ENCODE assay signal across 13 cellular contexts in genomic region chr1:185645686-185646085, GRCh38.
DNase-seq lines count a peak whose midpoint lies in the region; ATAC-seq and TF ChIP-seq lines count a peak whose summit lies in the region.
"Had no signal": no experiment of that assay in that cellular context is flagged by ENCODE, and none has a peak within 500 bp of the region (broad histone marks: within the 10 kb centered on the region; RNA-seq: fewer than 3 reads in every experiment).

No MANE protein-coding gene starts in this region.

- H3K9me3 Mint-ChIP-seq in CD4-positive, alpha-beta memory T cell, result peaks cover 0 to 9% (median 7%) of the 10 kb centered on the region in 8 donors
- peaks cover 8% of the 10 kb centered on the region for H3K9me3 Mint-ChIP-seq in activated CD4-positive, alpha-beta T cell treated with anti-CD3 and anti-CD28 coated beads for 36 hours (ENCODE audit: low read depth)
- H3K9me3 Mint-ChIP-seq: natural killer cell had no signal

- TF ChIP-seq CTCF in heart left ventricle (IDR thresholded peaks at IDR 0.05) (no peak), right lobe of liver (IDR thresholded peaks at IDR 0.05) (no peak)

- H3K9me3 ChIP-seq in heart left ventricle, result peaks cover 0 to 22% (median 4%) of the 10 kb centered on the region in 12 donors
- H3K9me3 ChIP-seq in right lobe of liver, result no peaks in the 10 kb centered on the region
- no peaks in the 10 kb centered on the region for H3K9me3 ChIP-seq in CD4-positive, alpha-beta memory T cell (ENCODE audit: control insufficient read depth in 1 of 2, low read length in 2 of 2)

- intact Hi-C loops in heart left ventricle (cut with DNase I), result no loop called here
- intact Hi-C loops in left ventricle myocardium superior (cut with micrococcal nuclease), result loop anchor here (5.0 kb wide), 1 partner anchor 48 kb away; no protein-coding TSS in a partner anchor
- intact Hi-C loops in right lobe of liver (cut with DNase I), result no loop called here
- intact Hi-C loops in CD4-positive, alpha-beta memory T cell (cut with micrococcal nuclease), result no loop called here
- intact Hi-C loops in activated CD4-positive, alpha-beta T cell treated with anti-CD3 and anti-CD28 coated beads for 36 hours (cut with DNase I, micrococcal nuclease), result no loop called here

- H3K4me1 ChIP-seq in heart left ventricle (peaks cover 0 to 29% (median 19%) of the 10 kb centered on the region in 12 donors), right lobe of liver (peaks cover 0 to 19% (median 7%) of the 10 kb centered on the region in 4 donors)
- H3K4me1 ChIP-seq in CD4-positive, alpha-beta memory T cell (ENCODE audit: insufficient read depth, low read length), result peaks cover 23% of the 10 kb centered on the region

- H3K36me3 ChIP-seq in heart left ventricle (no peaks in the 10 kb centered on the region), right lobe of liver (no peaks in the 10 kb centered on the region)
- H3K36me3 ChIP-seq in CD4-positive, alpha-beta memory T cell (ENCODE audit: insufficient read depth, low read length), result no peaks in the 10 kb centered on the region

- H3K27ac ChIP-seq in heart left ventricle (peak overlapping the region; percentile 28 to 78 (median 62)), right lobe of liver (peak overlapping the region in 2 of 3 donors; percentile 47 to 62)
- no peak overlapping the region for H3K27ac ChIP-seq in CD4-positive, alpha-beta memory T cell (ENCODE audit: low read depth, low read length)

- POLR2A ChIA-PET in CD4-positive, alpha-beta memory T cell (lab: Charles Lee; ENCODE audit: partially characterized antibody), result interaction anchor here (1.5 kb wide), 1 partner anchor 25 kb away, joined by 3 read pairs; no protein-coding TSS in a partner anchor
- POLR2A ChIA-PET in activated CD4-positive, alpha-beta T cell treated with anti-CD3 and anti-CD28 coated beads for 36 hours (lab: Charles Lee), result no interaction called here

- H3K27me3 Mint-ChIP-seq in CD4-positive, alpha-beta memory T cell, result no peaks in the 10 kb centered on the region
- H3K27me3 Mint-ChIP-seq in activated CD4-positive, alpha-beta T cell treated with anti-CD3 and anti-CD28 coated beads for 36 hours, result no peaks in the 10 kb centered on the region

- CTCF ChIA-PET in CD4-positive, alpha-beta memory T cell (lab: Charles Lee; ENCODE audit: partially characterized antibody), result interaction anchor here (0.9 to 3.3 kb wide), 5 partner anchors 10 to 328 kb away, joined by 3 to 13 read pairs (median 5); partner anchors contain the start of gene IVNS1ABP
- CTCF ChIA-PET in activated CD4-positive, alpha-beta T cell treated with anti-CD3 and anti-CD28 coated beads for 36 hours (lab: Charles Lee), result interaction anchor here (0.5 to 1.8 kb wide), 4 partner anchors 11 to 91 kb away, joined by 3 to 4 read pairs (median 3); no protein-coding TSS in a partner anchor

- DNase-seq in heart left ventricle, result no peak
- no peak for DNase-seq in left ventricle myocardium superior
- peak; percentile 47 for DNase-seq in astrocyte of the hippocampus (ENCODE audit: low read depth, low spot score)
- no peak for DNase-seq in right lobe of liver
- DNase-seq in CD4-positive, alpha-beta memory T cell, result no peak
- no peak for DNase-seq in NCI-H2107 (lab: John Stamatoyannopoulos, UW)
- no peak for DNase-seq in retina
- DNase-seq in activated CD4-positive, alpha-beta T cell treated with anti-CD3 and anti-CD28 coated beads for 36 hours, result no peak
- DNase-seq: activated CD4-positive, alpha-beta T cell treated with anti-CD3 and anti-CD28 coated beads for 1 hour; activated naive CD4-positive, alpha-beta T cell treated with anti-CD3 and anti-CD28 coated beads for 36 hours; effector CD8-positive, alpha-beta T cell; KBM-7; natural killer cell had no signal

- H3K27me3 ChIP-seq in heart left ventricle, result no peaks in the 10 kb centered on the region
- no peaks in the 10 kb centered on the region for H3K27me3 ChIP-seq in right lobe of liver
- no peaks in the 10 kb centered on the region for H3K27me3 ChIP-seq in CD4-positive, alpha-beta memory T cell (ENCODE audit: insufficient read depth, low read length)

- no peak for TF ChIP-seq POLR2A in heart left ventricle (IDR thresholded peaks at IDR 0.05)
- TF ChIP-seq POLR2A in right lobe of liver (IDR thresholded peaks at IDR 0.05), result no peak

- H3K4me3 Mint-ChIP-seq in CD4-positive, alpha-beta memory T cell, result no peak overlapping the region
- H3K4me3 Mint-ChIP-seq in activated CD4-positive, alpha-beta T cell treated with anti-CD3 and anti-CD28 coated beads for 36 hours, result no peak overlapping the region
- H3K4me3 Mint-ChIP-seq: activated naive CD4-positive, alpha-beta T cell treated with anti-CD3 and anti-CD28 coated beads for 36 hours; natural killer cell had no signal

- WGBS in heart left ventricle, 4 donors, result 47 to 72% (median 67%) methylated on average over 1 of the region's 1 CpG
- 26% methylated on average over 1 of the region's 1 CpG for WGBS in right lobe of liver (ENCODE audit: insufficient coverage, low coverage, low lambda C conversion rate, missing lambda C conversion rate)

- H3K4me1 Mint-ChIP-seq in CD4-positive, alpha-beta memory T cell, result peaks cover 20 to 42% (median 24%) of the 10 kb centered on the region in 4 donors
- H3K4me1 Mint-ChIP-seq in activated CD4-positive, alpha-beta T cell treated with anti-CD3 and anti-CD28 coated beads for 36 hours, result peaks cover 35% of the 10 kb centered on the region

- H3K4me3 ChIP-seq in heart left ventricle, result no peak overlapping the region
- no peak overlapping the region for H3K4me3 ChIP-seq in right lobe of liver
- no peak overlapping the region for H3K4me3 ChIP-seq in CD4-positive, alpha-beta memory T cell (ENCODE audit: low read length in 2 of 2)

- peaks cover 0 to 2% of the 10 kb centered on the region in 2 donors for H3K36me3 Mint-ChIP-seq in CD4-positive, alpha-beta memory T cell
- no peaks in the 10 kb centered on the region for H3K36me3 Mint-ChIP-seq in activated CD4-positive, alpha-beta T cell treated with anti-CD3 and anti-CD28 coated beads for 36 hours (ENCODE audit: low read depth)

- H3K27ac Mint-ChIP-seq in CD4-positive, alpha-beta memory T cell, result no peak overlapping the region
- H3K27ac Mint-ChIP-seq in activated CD4-positive, alpha-beta T cell treated with anti-CD3 and anti-CD28 coated beads for 36 hours, result no peak overlapping the region
- H3K27ac Mint-ChIP-seq: activated naive CD4-positive, alpha-beta T cell treated with anti-CD3 and anti-CD28 coated beads for 36 hours; natural killer cell had no signal

- ATAC-seq in heart left ventricle (peak in 3 of 4 donors; percentile 11 to 32 (median 13)), left ventricle myocardium superior (no peak), right lobe of liver (peak in 3 of 4 donors; percentile 19 to 44 (median 21))
- no peak for ATAC-seq in activated CD4-positive, alpha-beta T cell treated with anti-CD3 and anti-CD28 coated beads for 36 hours
- ATAC-seq: natural killer cell had no signal

Comparison
In these comparisons a context has a peak if more than half of its experiments do, and no peak if none do; other contexts are left out.
1. ATAC-seq: peak in heart left ventricle (3 of 4) and right lobe of liver (3 of 4); none in left ventricle myocardium superior (single experiment) and activated CD4-positive, alpha-beta T cell treated with anti-CD3 and anti-CD28 coated beads for 36 hours (single experiment).